Comparison of ENCODE assay signal across 36 cellular contexts in genomic region chr21:25300632-25301031, GRCh38.
"Had no signal": no experiment of that assay in that cellular context is flagged by ENCODE, and none has a peak within 500 bp of the region (broad histone marks: within the 10 kb centered on the region; RNA-seq: fewer than 3 reads in every experiment).

No MANE protein-coding gene starts in this region.

- H3K36me3 ChIP-seq: ascending aorta, cardiac muscle cell, colonic mucosa, esophagus squamous epithelium, left lung, stomach, thyroid gland, upper lobe of left lung, vagina had no signal

- H3K36me3 Mint-ChIP-seq: activated naive CD4-positive, alpha-beta T cell treated with anti-CD3 and anti-CD28 coated beads, Interleukin-2, amount 10 ng/mL, durations not matched to agents 7 days and 5 days; activated naive CD8-positive, alpha-beta T cell treated with anti-CD3 and anti-CD28 coated beads, Interleukin-2, amount 10 ng/mL, durations not matched to agents 7 days and 5 days; brain had no signal

- H3K27ac Mint-ChIP-seq: activated naive CD4-positive, alpha-beta T cell treated with anti-CD3 and anti-CD28 coated beads, Interleukin-2, amount 10 ng/mL, durations not matched to agents 7 days and 5 days; activated naive CD8-positive, alpha-beta T cell treated with anti-CD3 and anti-CD28 coated beads, Interleukin-2, amount 10 ng/mL, durations not matched to agents 7 days and 5 days; activated T-helper 1 cell treated with anti-CD3 and anti-CD28 coated beads, Interleukin-12 subunit alpha, Interleukin-12 subunit beta, Interleukin-2, Interleukin-4 antibody, amounts not matched to agents 30 ng/mL and 10 ng/mL and 1 ng/mL, durations not matched to agents 14 hours and 24 hours and 36 hours; T-helper 1 cell treated with Interleukin-12 subunit alpha and Interleukin-12 subunit beta and Interleukin-4 antibody, amounts not matched to agents 30 μg/mL and 1 μg/mL, for 36 hours had no signal

- H3K27me3 ChIP-seq: ascending aorta, cardiac muscle cell, colonic mucosa, esophagus squamous epithelium, left lung, stomach, thyroid gland, upper lobe of left lung, vagina had no signal

- H3K27me3 Mint-ChIP-seq: activated naive CD4-positive, alpha-beta T cell treated with anti-CD3 and anti-CD28 coated beads, Interleukin-2, amount 10 ng/mL, durations not matched to agents 7 days and 5 days; brain; naive B cell; stimulated activated naive B cell treated with anti-CD40 and anti-IgM and Interleukin-4, amounts not matched to agents 10 μg/mL and 1 μg/mL and 100 μg/mL, for 72 hours had no signal

- ATAC-seq: left lung; psoas muscle; stimulated activated naive B cell treated with anti-CD40 and anti-IgM and Interleukin-4, amounts not matched to agents 10 μg/mL and 1 μg/mL and 100 μg/mL, for 72 hours had no signal

- DNase-seq: activated CD4-positive, alpha-beta T cell treated with anti-CD3 and anti-CD28 coated beads for 48 hours; activated CD4-positive, alpha-beta T cell treated with anti-CD3 and anti-CD28 coated beads, Interleukin-2, amount 50 U/mL, for 48 hours; activated CD8-positive, alpha-beta memory T cell treated with anti-CD3 and anti-CD28 coated beads, Interleukin-2, amount 50 U/mL, for 4 hours; activated effector memory CD4-positive, alpha-beta T cell treated with anti-CD3 and anti-CD28 coated beads, Interleukin-2, amount 50 U/mL, for 16 hours; activated naive CD4-positive, alpha-beta T cell treated with anti-CD3 and anti-CD28 coated beads, Interleukin-2, amount 10 ng/mL, durations not matched to agents 7 days and 5 days; activated naive CD8-positive, alpha-beta T cell treated with anti-CD3 and anti-CD28 coated beads, Interleukin-2, amount 10 ng/mL, durations not matched to agents 7 days and 5 days; activated T-cell treated with anti-CD3 and anti-CD28 coated beads, Interleukin-2, amount 50 U/mL, for 1 hour; cerebellar nuclear complex; colonic mucosa; effector CD8-positive, alpha-beta T cell; esophagus squamous epithelium; foreskin melanocyte; left lung; naive B cell; occipital lobe; psoas muscle; stimulated activated CD4-positive, alpha-beta T cell treated with anti-CD3 and anti-CD28 coated beads, Interleukin-1b, Interleukin-23, amount 100 ng/mL, for 48 hours; stimulated activated CD4-positive, alpha-beta T cell treated with anti-CD3 and anti-CD28 coated beads, Interleukin-4, amount 100 ng/mL, for 4 hours; stimulated activated CD8-positive, alpha-beta memory T cell treated with anti-CD3 and anti-CD28 coated beads, Interleukin-4, amount 100 ng/mL, for 48 hours; stimulated activated naive B cell treated with anti-CD40 and anti-IgM and Interleukin-4, amounts not matched to agents 10 μg/mL and 1 μg/mL and 100 μg/mL, for 72 hours; stomach; T-helper 9 cell; thyroid gland; upper lobe of left lung had no signal

- H3K4me3 Mint-ChIP-seq: activated naive CD4-positive, alpha-beta T cell treated with anti-CD3 and anti-CD28 coated beads, Interleukin-2, amount 10 ng/mL, durations not matched to agents 7 days and 5 days; activated naive CD8-positive, alpha-beta T cell treated with anti-CD3 and anti-CD28 coated beads, Interleukin-2, amount 10 ng/mL, durations not matched to agents 7 days and 5 days; activated T-helper 1 cell treated with anti-CD3 and anti-CD28 coated beads, Interleukin-12 subunit alpha, Interleukin-12 subunit beta, Interleukin-2, Interleukin-4 antibody, amounts not matched to agents 30 ng/mL and 10 ng/mL and 1 ng/mL, durations not matched to agents 14 hours and 24 hours and 36 hours; brain; neural crest cell; stimulated activated naive B cell treated with anti-CD40 and anti-IgM and Interleukin-4, amounts not matched to agents 10 μg/mL and 1 μg/mL and 100 μg/mL, for 72 hours; T-helper 1 cell treated with Interleukin-12 subunit alpha and Interleukin-12 subunit beta and Interleukin-4 antibody, amounts not matched to agents 30 μg/mL and 1 μg/mL, for 36 hours had no signal

- H3K4me1 ChIP-seq: ascending aorta, colonic mucosa, esophagus squamous epithelium, parathyroid adenoma, psoas muscle, stomach, thyroid gland, vagina had no signal

- H3K27ac ChIP-seq: ascending aorta, cardiac muscle cell, colonic mucosa, epithelial cell of prostate, esophagus squamous epithelium, parathyroid adenoma, psoas muscle, stomach, thyroid gland, vagina had no signal

- H3K4me1 Mint-ChIP-seq: activated naive CD4-positive, alpha-beta T cell treated with anti-CD3 and anti-CD28 coated beads, Interleukin-2, amount 10 ng/mL, durations not matched to agents 7 days and 5 days; activated naive CD8-positive, alpha-beta T cell treated with anti-CD3 and anti-CD28 coated beads, Interleukin-2, amount 10 ng/mL, durations not matched to agents 7 days and 5 days; neural crest cell had no signal

- FAIRE-seq: endometrium had no signal

- H3K4me3 ChIP-seq: ascending aorta, cardiac muscle cell, colonic mucosa, esophagus squamous epithelium, left lung, lung, psoas muscle, smooth muscle cell, stomach, thyroid gland, upper lobe of left lung, vagina had no signal

- H3K9me3 Mint-ChIP-seq: activated naive CD4-positive, alpha-beta T cell treated with anti-CD3 and anti-CD28 coated beads, Interleukin-2, amount 10 ng/mL, durations not matched to agents 7 days and 5 days; activated naive CD8-positive, alpha-beta T cell treated with anti-CD3 and anti-CD28 coated beads, Interleukin-2, amount 10 ng/mL, durations not matched to agents 7 days and 5 days; activated T-helper 1 cell treated with anti-CD3 and anti-CD28 coated beads, Interleukin-12 subunit alpha, Interleukin-12 subunit beta, Interleukin-2, Interleukin-4 antibody, amounts not matched to agents 30 ng/mL and 10 ng/mL and 1 ng/mL, durations not matched to agents 14 hours and 24 hours and 36 hours; neural crest cell; T-helper 1 cell treated with Interleukin-12 subunit alpha and Interleukin-12 subunit beta and Interleukin-4 antibody, amounts not matched to agents 30 μg/mL and 1 μg/mL, for 36 hours had no signal

- H3K9me3 ChIP-seq: ascending aorta, colonic mucosa, esophagus squamous epithelium, left lung, psoas muscle, stomach, thyroid gland, upper lobe of left lung, vagina had no signal
